In the genomic region with DNA sequence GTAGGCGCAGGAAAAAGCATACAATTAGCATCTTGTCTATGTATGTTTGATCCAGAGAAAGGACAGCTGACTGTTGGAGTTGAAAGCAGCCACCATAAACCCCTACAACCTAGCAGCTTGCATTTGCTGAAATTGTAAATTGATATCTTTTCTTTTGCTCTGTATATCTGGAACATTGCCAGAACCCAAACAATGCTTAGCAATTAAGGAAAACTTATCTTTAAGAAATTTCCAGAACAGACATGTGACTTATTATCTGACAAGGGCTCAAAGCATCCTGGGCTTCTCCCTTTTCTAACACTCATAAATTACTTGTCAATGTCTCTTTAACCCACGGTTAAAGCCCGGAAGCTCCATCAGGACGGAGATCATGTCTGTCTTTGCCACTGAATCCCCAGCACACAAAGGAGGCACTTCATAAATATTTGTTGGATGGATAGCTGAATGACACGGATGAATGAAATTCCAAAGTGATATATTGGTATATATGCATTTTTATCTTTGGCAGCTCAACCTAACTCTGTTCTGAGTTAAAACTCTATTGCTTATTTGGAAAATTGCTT, we compare ENCODE assay signal across 23 cellular contexts.
DNase-seq lines count a peak whose midpoint lies in the region; ATAC-seq and TF ChIP-seq lines count a peak whose summit lies in the region.
"Had no signal": no experiment of that assay in that cellular context is flagged by ENCODE, and none has a peak within 500 bp of the region (broad histone marks: within the 10 kb centered on the region; RNA-seq: fewer than 3 reads in every experiment).

No MANE protein-coding gene starts in this region.

- no peak overlapping the region for H3K27ac ChIP-seq in foreskin keratinocyte
- H3K27ac ChIP-seq: left ventricle myocardium inferior, Peyer's patch, SJSA1, WERI-Rb-1 had no signal

- no peak for TF ChIP-seq CTCF in foreskin keratinocyte (conservative IDR thresholded peaks at IDR 0.05)

- ATAC-seq in foreskin keratinocyte (peak; percentile 18), GM21390 (IDR thresholded peaks at IDR 0.05; ENCODE audit: unreplicated experiment) (no peak), HG03571 (IDR thresholded peaks at IDR 0.05; ENCODE audit: unreplicated experiment) (no peak)
- ATAC-seq: HCT116 had no signal

- no peaks in the 10 kb centered on the region for H3K27me3 ChIP-seq in foreskin keratinocyte
- H3K27me3 ChIP-seq: Peyer's patch had no signal

- H3K4me1 ChIP-seq in foreskin keratinocyte, result no peaks in the 10 kb centered on the region
- H3K4me1 ChIP-seq: left ventricle myocardium inferior, Peyer's patch, SJSA1 had no signal

- TF ChIP-seq EP300 in Ishikawa (IDR thresholded peaks at IDR 0.05; ENCODE audit: borderline replicate concordance), result 0 out of 2 replicates have a peak, but pooled peaks have one; percentile 14

- DNase-seq in COLO668 (lab: John Stamatoyannopoulos, UW; ENCODE audit: unreplicated experiment) (peak; percentile 16), NCI-H2227 treated with DMSO at 0.1 percent for 48 hours (lab: John Stamatoyannopoulos, UW) (peak; percentile 55), foreskin keratinocyte (peak in 1 of 2 donors; percentile 40), Kasumi-1 (lab: John Stamatoyannopoulos, UW) (no peak)
- DNase-seq in stimulated activated naive CD4-positive, alpha-beta T cell treated with Interleukin-2 at 50 U/mL for 16 hours (lab: John Stamatoyannopoulos, UW), result no peak
- DNase-seq: activated CD4-positive, alpha-beta T cell treated with anti-CD3 and anti-CD28 coated beads, Interleukin-2, amount 50 U/mL, for 4 hours; activated CD8-positive, alpha-beta memory T cell treated with anti-CD3 and anti-CD28 coated beads, Interleukin-2, amount 50 U/mL, for 48 hours; activated effector memory CD4-positive, alpha-beta T cell treated with anti-CD3 and anti-CD28 coated beads, Interleukin-2, amount 50 U/mL, for 16 hours; CD4-positive, alpha-beta memory T cell; EL; immature natural killer cell; left ventricle myocardium inferior; NK-92 treated with Interleukin-12 subunit alpha and Interleukin-12 subunit beta, amount 100 ng/mL, for 24 hours; Peyer's patch; retina; stimulated activated CD4-positive, alpha-beta T cell treated with anti-CD3 and anti-CD28 coated beads, Interleukin-12 subunit alpha, Interleukin-12 subunit beta, amount 100 ng/mL, for 4 hours; T-helper 2 cell; WERI-Rb-1 had no signal

- no peak for TF ChIP-seq RAD21 in Ishikawa (IDR thresholded peaks at IDR 0.05; ENCODE audit: low read depth)

TF ChIP-seq in Ishikawa, 13 proteins besides CTCF, POLR2A, EP300 and RAD21:
- TF ChIP-seq, protein P1, sequence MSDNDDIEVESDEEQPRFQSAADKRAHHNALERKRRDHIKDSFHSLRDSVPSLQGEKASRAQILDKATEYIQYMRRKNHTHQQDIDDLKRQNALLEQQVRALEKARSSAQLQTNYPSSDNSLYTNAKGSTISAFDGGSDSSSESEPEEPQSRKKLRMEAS (IDR thresholded peaks at IDR 0.05), result no peak
- TF ChIP-seq NFIC (IDR thresholded peaks at IDR 0.05), result peak; percentile 48; the same call in 1 of the 2 replicates

Comparison
In these comparisons a context has a peak if more than half of its experiments do, and no peak if none do; other contexts are left out.
1. DNase-seq: peak in COLO668 (single experiment) and NCI-H2227 treated with DMSO at 0.1 percent for 48 hours (single experiment); none in Kasumi-1 (0 of 2) and stimulated activated naive CD4-positive, alpha-beta T cell treated with Interleukin-2 at 50 U/mL for 16 hours (single experiment).